19 cellular contexts compared by ENCODE assay signal in the genomic region with DNA sequence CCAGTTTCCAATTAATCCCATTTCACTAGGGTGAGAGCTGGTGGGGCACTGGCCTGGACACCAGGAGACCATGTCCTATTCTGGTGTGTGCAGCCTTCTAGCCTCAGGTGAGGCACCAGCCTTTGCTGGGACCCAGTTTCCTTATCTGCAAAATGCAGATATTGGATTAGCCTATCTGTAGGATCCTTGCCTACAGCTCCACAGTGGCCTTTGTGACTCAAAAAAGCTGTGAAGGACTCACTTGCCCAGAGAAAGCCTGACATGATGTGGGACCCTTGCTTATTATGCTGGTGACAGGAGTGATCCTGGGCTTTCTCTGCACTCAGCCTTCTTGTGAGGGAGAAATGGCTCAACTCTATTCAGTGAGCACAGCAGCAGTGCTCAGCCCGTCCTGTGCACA.
"Had no signal": no experiment of that assay in that cellular context is flagged by ENCODE, and none has a peak within 500 bp of the region (broad histone marks: within the 10 kb centered on the region; RNA-seq: fewer than 3 reads in every experiment).

No MANE protein-coding gene starts in this region.

- H3K4me1 Mint-ChIP-seq: nephron had no signal

- FAIRE-seq: urothelium cell line had no signal

- H3K79me2 ChIP-seq: hepatocyte had no signal

- H3K27me3 Mint-ChIP-seq: effector memory CD8-positive, alpha-beta T cell had no signal

- H3K9me3 ChIP-seq: sigmoid colon, tibial nerve had no signal

- H3K27ac Mint-ChIP-seq: activated naive CD8-positive, alpha-beta T cell; activated T-helper 1 cell treated with anti-CD3 and anti-CD28 coated beads, Interleukin-12 subunit alpha, Interleukin-12 subunit beta, Interleukin-2, Interleukin-4 antibody, amounts not matched to agents 30 ng/mL and 10 ng/mL and 1 ng/mL, durations not matched to agents 14 hours and 24 hours and 36 hours; effector memory CD8-positive, alpha-beta T cell; nephron; T-cell had no signal

- H3K27me3 ChIP-seq: hepatocyte, sigmoid colon, tibial nerve had no signal

- H3K4me1 ChIP-seq: foreskin keratinocyte, sigmoid colon, tibial nerve had no signal

- H3K27ac ChIP-seq: epithelial cell of prostate, foreskin keratinocyte, hepatocyte, sigmoid colon, tibial nerve had no signal

- H3K4me3 Mint-ChIP-seq: activated naive CD8-positive, alpha-beta T cell; activated T-helper 1 cell treated with anti-CD3 and anti-CD28 coated beads, Interleukin-12 subunit alpha, Interleukin-12 subunit beta, Interleukin-2, Interleukin-4 antibody, amounts not matched to agents 30 ng/mL and 10 ng/mL and 1 ng/mL, durations not matched to agents 14 hours and 24 hours and 36 hours; effector memory CD8-positive, alpha-beta T cell; nephron; T-cell had no signal

- ATAC-seq: effector memory CD8-positive, alpha-beta T cell; foreskin keratinocyte; T-cell had no signal

- H3K9me3 Mint-ChIP-seq: activated T-helper 1 cell treated with anti-CD3 and anti-CD28 coated beads, Interleukin-12 subunit alpha, Interleukin-12 subunit beta, Interleukin-2, Interleukin-4 antibody, amounts not matched to agents 30 ng/mL and 10 ng/mL and 1 ng/mL, durations not matched to agents 14 hours and 24 hours and 36 hours; effector memory CD8-positive, alpha-beta T cell; nephron; T-cell had no signal

- H3K4me2 ChIP-seq: hepatocyte had no signal

- H3K4me3 ChIP-seq: hepatocyte, sigmoid colon, tibial nerve had no signal

- H3K36me3 ChIP-seq: sigmoid colon, tibial nerve had no signal

- DNase-seq: activated CD4-positive, alpha-beta T cell treated with anti-CD3 and anti-CD28 coated beads for 48 hours; activated CD4-positive, CD25-positive, alpha-beta regulatory T cell; activated gamma-delta T cell treated with Interleukin-2 at 50 U/mL for 16 hours; activated T-cell treated with anti-CD3 and anti-CD28 coated beads for 4 hours; effector memory CD8-positive, alpha-beta T cell; foreskin keratinocyte; sigmoid colon; stimulated activated CD4-positive, alpha-beta T cell treated with anti-CD3 and anti-CD28 coated beads, Interleukin-4, amount 100 ng/mL, for 24 hours; stimulated activated naive CD4-positive, alpha-beta T cell; substantia nigra; T-cell; T-helper 9 cell had no signal

- H2AFZ ChIP-seq: hepatocyte had no signal
